In genomic region chr3:50248387-50248786, GRCh38 we compare ENCODE assay signal across 10 cellular contexts. TPM values are rescaled to one million over a fixed set of nuclear protein-coding genes. Genes with fewer than 3 reads are reported as not detected.
A peak's percentile ranks its signal among the peaks of the same experiment; 100 is the strongest.
DNase-seq lines count a peak whose midpoint lies in the region; FAIRE-seq and TF ChIP-seq lines count a peak whose summit lies in the region.
"Had no signal": no experiment of that assay in that cellular context is flagged by ENCODE, and none has a peak within 500 bp of the region (broad histone marks: within the 10 kb centered on the region; RNA-seq: fewer than 3 reads in every experiment).

No MANE protein-coding gene starts in this region.

- H3K9me3 Mint-ChIP-seq in nephron = no peaks in the 10 kb centered on the region

- no peak overlapping the region for H3K4me3 ChIP-seq in PC-9
- H3K4me3 ChIP-seq in endothelial cell of umbilical vein (replicated peaks in 1 of 3; ENCODE audit: insufficient read depth in 1 of 3, low read depth in 1 of 3, low read length in 3 of 3) = no peak overlapping the region

- FAIRE-seq in endothelial cell of umbilical vein (lab: Jason Lieb, UNC) = peak; percentile 98
- FAIRE-seq: H1 had no signal

- no peaks in the 10 kb centered on the region for H3K9me1 ChIP-seq in endothelial cell of umbilical vein (replicated peaks; ENCODE audit: control insufficient read depth, extremely low read depth, insufficient read depth, low read length)

- POLR2A ChIA-PET in PC-9 (lab: Charles Lee; ENCODE audit: unreplicated experiment) = interaction anchor here (0.6 to 1.2 kb wide), 3 partner anchors 13 to 374 kb away, joined by 3 to 6 read pairs (median 4); no protein-coding TSS in a partner anchor
- POLR2A ChIA-PET in endothelial cell of umbilical vein (lab: Charles Lee) = interaction anchor here (0.7 kb wide), 1 partner anchor 13 kb away, joined by 4 read pairs; the partner anchor contains the start of gene GNAI2

- H3K9ac ChIP-seq in endothelial cell of umbilical vein (replicated peaks; ENCODE audit: extremely low read depth, insufficient read depth, low read length) = peak overlapping the region; percentile 22

- peak; percentile 38 for DNase-seq in CD1c-positive myeloid dendritic cell (ENCODE audit: extremely low spot score)
- peak; percentile 32 to 74 for DNase-seq in PC-9
- peak; percentile 77 for DNase-seq in endothelial cell of umbilical vein (ENCODE audit: low read depth, low spot score)
- DNase-seq in NCI-H1092 (lab: John Stamatoyannopoulos, UW) = no peak
- no peak for DNase-seq in NCI-H2227 treated with DMSO at 0.1 percent for 48 hours (lab: John Stamatoyannopoulos, UW)
- DNase-seq in RPMI8226 = no peak
- no peak for DNase-seq in epidermal melanocyte (ENCODE audit: insufficient read length, low spot score)
- DNase-seq: NCI-H2081 treated with DMSO at 0.1 percent for 48 hours had no signal

- no peaks in the 10 kb centered on the region for H3K9me3 ChIP-seq in PC-9 (ENCODE audit: insufficient read depth, low read depth)
- H3K9me3 ChIP-seq in endothelial cell of umbilical vein (replicated peaks; ENCODE audit: control insufficient read depth, insufficient read depth, low read length) = no peaks in the 10 kb centered on the region

- H3K27ac ChIP-seq in PC-9 (peak overlapping the region; percentile 16; the same call in 1 of the 2 replicates), endothelial cell of umbilical vein (ENCODE audit: insufficient read depth, low read depth, low read length) (peak overlapping the region; percentile 63)

- H3K36me3 ChIP-seq in PC-9 (ENCODE audit: low read depth) (no peaks in the 10 kb centered on the region), endothelial cell of umbilical vein (ENCODE audit: control insufficient read depth in 2 of 2, extremely low read depth in 1 of 2, insufficient read depth in 2 of 2, low read length in 2 of 2) (peaks cover 6 to 41% of the 10 kb centered on the region in 2 experiments)

- TF ChIP-seq POLR2A in endothelial cell of umbilical vein (IDR thresholded peaks at IDR 0.05; ENCODE audit: low read depth, low read length) = peak; percentile 39

- CTCF ChIA-PET in PC-9 (lab: Charles Lee) (interaction anchor here (0.5 to 1.0 kb wide), 2 partner anchors 10 to 15 kb away, joined by 3 to 5 read pairs; no protein-coding TSS in a partner anchor), endothelial cell of umbilical vein (lab: Charles Lee) (interaction anchor here (1.4 to 3.7 kb wide), 5 partner anchors 8 to 85 kb away, joined by 4 to 134 read pairs (median 12); no protein-coding TSS in a partner anchor)

- intact Hi-C loops in PC-9 (cut with micrococcal nuclease; ENCODE audit: unreplicated experiment) (no loop called here), endothelial cell of umbilical vein (cut with micrococcal nuclease) (no loop called here)

- H3K9me2 ChIP-seq in PC-9 (ENCODE audit: insufficient read depth) = no peaks in the 10 kb centered on the region

- dilution Hi-C loops in endothelial cell of umbilical vein (cut with MboI; ENCODE audit: extremely low pct_ligation_motif_present, low sequenced_read_pairs) = no loop called here

- peaks cover 33% of the 10 kb centered on the region for H3K4me1 ChIP-seq in PC-9 (replicated peaks; ENCODE audit: insufficient read depth)
- peaks cover 86% of the 10 kb centered on the region for H3K4me1 ChIP-seq in endothelial cell of umbilical vein (ENCODE audit: control insufficient read depth, extremely low read depth, insufficient read depth, low read length)

- peak overlapping the region; percentile 47 to 73 (median 69) for H3K27ac Mint-ChIP-seq in nephron

- no peaks in the 10 kb centered on the region for H3K27me3 Mint-ChIP-seq in nephron (ENCODE audit: low read depth)

- H3K4me2 ChIP-seq in PC-9 (peak overlapping the region; percentile 23; the same call in 1 of the 2 replicates), endothelial cell of umbilical vein (ENCODE audit: insufficient read depth, low read length) (peak overlapping the region; percentile 6)

- no peak overlapping the region for H2AFZ ChIP-seq in PC-9
- no peak overlapping the region for H2AFZ ChIP-seq in endothelial cell of umbilical vein (ENCODE audit: low read depth, low read length)

- no peaks in the 10 kb centered on the region; the same call in 1 of the 2 replicates for H4K20me1 ChIP-seq in PC-9 (ENCODE audit: insufficient read depth)
- H4K20me1 ChIP-seq in endothelial cell of umbilical vein (replicated peaks; ENCODE audit: control insufficient read depth, extremely low read depth, insufficient read depth, low read length) = no peaks in the 10 kb centered on the region

- H3K27me3 ChIP-seq in PC-9 (ENCODE audit: insufficient read depth, low read depth) (no peaks in the 10 kb centered on the region), endothelial cell of umbilical vein (ENCODE audit: control insufficient read depth in 2 of 2, insufficient read depth in 2 of 2, low read length in 2 of 2) (no peaks in the 10 kb centered on the region)

- no TSS peak for BruUV-seq in PC-9 (replicated peaks; lab: Mats Ljungman, UMichigan)
- BruUV-seq in endothelial cell of umbilical vein (replicated peaks; lab: Mats Ljungman, UMichigan) = no TSS peak

- peaks cover 40% of the 10 kb centered on the region for H3K4me1 Mint-ChIP-seq in nephron

- TF ChIP-seq CTCF in PC-9 (conservative IDR thresholded peaks at IDR 0.05) = no peak
- no peak for TF ChIP-seq CTCF in endothelial cell of umbilical vein (IDR thresholded peaks at IDR 0.05; ENCODE audit: extremely low read depth in 1 of 2, insufficient read depth in 1 of 2, low read depth in 1 of 2, low read length in 2 of 2)
- TF ChIP-seq CTCF in nephron (IDR thresholded peaks at IDR 0.05; ENCODE audit: unreplicated experiment in 3 of 3) = no peak

- peaks cover 8% of the 10 kb centered on the region for H3K36me3 Mint-ChIP-seq in nephron (ENCODE audit: low read depth)

- H3K79me2 ChIP-seq in PC-9 (ENCODE audit: low read depth) (peaks cover 20% of the 10 kb centered on the region), endothelial cell of umbilical vein (ENCODE audit: control insufficient read depth, insufficient read depth, low read length) (peaks cover 93% of the 10 kb centered on the region)

- peaks cover 29% of the 10 kb centered on the region for H3F3A ChIP-seq in PC-9 (ENCODE audit: insufficient read depth, low read depth)

- peak overlapping the region in 1 of 3 experiments; percentile 36 for H3K4me3 Mint-ChIP-seq in nephron

TF ChIP-seq in endothelial cell of umbilical vein, 7 proteins besides CTCF, POLR2A, EP300 and RAD21 (continues in another document):
- TF ChIP-seq JUN (IDR thresholded peaks at IDR 0.05; ENCODE audit: borderline replicate concordance, insufficient read depth, insufficient read length, low read depth) = peak; percentile 22

RNA-seq across cellular contexts. Expression of gene GNAI2, which starts 12.4 kb away (rescaled TPM):
- 156 and 201 TPM in 2 replicates for total RNA-seq in PC-9 (2021)
- total RNA-seq in endothelial cell of umbilical vein = 767 and 773 TPM in 2 replicates
- polyA plus RNA-seq in endothelial cell of umbilical vein = 1,875 and 2,290 TPM in 2 replicates
- 1,268 and 1,476 TPM in 2 replicates for polyA plus RNA-seq in endothelial cell of umbilical vein (2011; cell fraction: cytosol; rRNA removed)
- polyA plus RNA-seq in endothelial cell of umbilical vein (2011; cell fraction: nucleus; rRNA removed) = 620 and 630 TPM in 2 replicates
- polyA plus RNA-seq in endothelial cell of umbilical vein (2012) = 588 and 714 TPM in 2 replicates
- polyA minus RNA-seq in endothelial cell of umbilical vein = 1,411 and 1,486 TPM in 2 replicates
- 67.6 TPM for polyA minus RNA-seq in endothelial cell of umbilical vein (2011; cell fraction: cytosol; rRNA and poly(A)+ RNA removed)
- polyA minus RNA-seq in endothelial cell of umbilical vein (2011; cell fraction: nucleus; rRNA and poly(A)+ RNA removed) = 157 and 164 TPM in 2 replicates

RNA-seq across cellular contexts. Expression of gene SEMA3B, which starts 20.6 kb away (rescaled TPM):
- total RNA-seq in PC-9 (2021) = 52.4 and 92.6 TPM in 2 replicates
- 0.97 and 1.5 TPM in 2 replicates for total RNA-seq in endothelial cell of umbilical vein
- polyA plus RNA-seq in endothelial cell of umbilical vein = 1.2 and 1.4 TPM in 2 replicates
- polyA plus RNA-seq in endothelial cell of umbilical vein (2011; cell fraction: cytosol; rRNA removed) = 0.35 and 0.69 TPM in 2 replicates
- polyA plus RNA-seq in endothelial cell of umbilical vein (2011; cell fraction: nucleus; rRNA removed) = 8.0 and 8.3 TPM in 2 replicates
- 0.68 and 0.94 TPM in 2 replicates for polyA plus RNA-seq in endothelial cell of umbilical vein (2012)
- polyA minus RNA-seq in endothelial cell of umbilical vein = 0.66 and 1.4 TPM in 2 replicates
- polyA minus RNA-seq in endothelial cell of umbilical vein (2011; cell fraction: cytosol; rRNA and poly(A)+ RNA removed) = 58.9 TPM
- polyA minus RNA-seq in endothelial cell of umbilical vein (2011; cell fraction: nucleus; rRNA and poly(A)+ RNA removed) = 2.1 and 3.9 TPM in 2 replicates

RNA-seq across cellular contexts. Expression of gene LSMEM2, which starts 30.5 kb away (rescaled TPM):
- 0.35 and 0.55 TPM in 2 replicates for total RNA-seq in PC-9 (2021)
- not detected in 2 replicates for total RNA-seq in endothelial cell of umbilical vein
- not detected in 2 replicates for polyA plus RNA-seq in endothelial cell of umbilical vein
- polyA plus RNA-seq in endothelial cell of umbilical vein (2011; cell fraction: cytosol; rRNA removed) = not detected in 2 replicates
- polyA plus RNA-seq in endothelial cell of umbilical vein (2011; cell fraction: nucleus; rRNA removed) = not detected in 2 replicates
- not detected in 2 replicates for polyA plus RNA-seq in endothelial cell of umbilical vein (2012)
- polyA minus RNA-seq in endothelial cell of umbilical vein = not detected in 2 replicates
- polyA minus RNA-seq in endothelial cell of umbilical vein (2011; cell fraction: cytosol; rRNA and poly(A)+ RNA removed) = not detected
- polyA minus RNA-seq in endothelial cell of umbilical vein (2011; cell fraction: nucleus; rRNA and poly(A)+ RNA removed) = not detected in 2 replicates

RNA-seq across cellular contexts. Expression of gene SLC38A3, which starts 43.3 kb away (rescaled TPM):
- total RNA-seq in PC-9 (2021) = 0.33 and 0.37 TPM in 2 replicates
- 0.60 and 0.65 TPM in 2 replicates for total RNA-seq in endothelial cell of umbilical vein
- 0.94 and 1.1 TPM in 2 replicates for polyA plus RNA-seq in endothelial cell of umbilical vein
- polyA plus RNA-seq in endothelial cell of umbilical vein (2011; cell fraction: cytosol; rRNA removed) = 0.21 and 0.23 TPM in 2 replicates
- polyA plus RNA-seq in endothelial cell of umbilical vein (2011; cell fraction: nucleus; rRNA removed) = 1.0 and 1.2 TPM in 2 replicates
- polyA plus RNA-seq in endothelial cell of umbilical vein (2012) = 0.24 TPM in 1 of 2 replicates, not detected in the other
- not detected in 2 replicates for polyA minus RNA-seq in endothelial cell of umbilical vein
- polyA minus RNA-seq in endothelial cell of umbilical vein (2011; cell fraction: cytosol; rRNA and poly(A)+ RNA removed) = not detected
- 0.72 and 0.77 TPM in 2 replicates for polyA minus RNA-seq in endothelial cell of umbilical vein (2011; cell fraction: nucleus; rRNA and poly(A)+ RNA removed)

RNA-seq across cellular contexts. Expression of gene IFRD2, which starts 43.8 kb away (rescaled TPM):
- total RNA-seq in PC-9 (2021) (93.1 and 118 TPM in 2 replicates), endothelial cell of umbilical vein (109 and 111 TPM in 2 replicates)
- 99.4 and 101 TPM in 2 replicates for polyA plus RNA-seq in endothelial cell of umbilical vein
- polyA plus RNA-seq in endothelial cell of umbilical vein (2011; cell fraction: cytosol; rRNA removed) = 73.1 and 74.5 TPM in 2 replicates
- polyA plus RNA-seq in endothelial cell of umbilical vein (2011; cell fraction: nucleus; rRNA removed) = 207 and 228 TPM in 2 replicates
- polyA plus RNA-seq in endothelial cell of umbilical vein (2012) = 66.3 and 90.3 TPM in 2 replicates
- polyA minus RNA-seq in endothelial cell of umbilical vein = 43.0 and 57.1 TPM in 2 replicates
- polyA minus RNA-seq in endothelial cell of umbilical vein (2011; cell fraction: cytosol; rRNA and poly(A)+ RNA removed) = 96.3 TPM
- 40.2 and 42.9 TPM in 2 replicates for polyA minus RNA-seq in endothelial cell of umbilical vein (2011; cell fraction: nucleus; rRNA and poly(A)+ RNA removed)

Comparison
In these comparisons a context has a peak if more than half of its experiments do, and no peak if none do; other contexts are left out.
1. DNase-seq: peak in CD1c-positive myeloid dendritic cell (single experiment), PC-9 (2 of 2) and endothelial cell of umbilical vein (single experiment); none in NCI-H1092 (single experiment), NCI-H2227 treated with DMSO at 0.1 percent for 48 hours (single experiment), RPMI8226 (single experiment) and epidermal melanocyte (single experiment).
2. RNA of gene SEMA3B, which starts 20.6 kb away (total RNA-seq): 52.4 to 92.6 TPM in PC-9; 0.97 to 1.5 TPM in endothelial cell of umbilical vein; every median in the first group is over 10 times any median in the second.